8 cellular contexts compared by ENCODE assay signal in the genomic region with DNA sequence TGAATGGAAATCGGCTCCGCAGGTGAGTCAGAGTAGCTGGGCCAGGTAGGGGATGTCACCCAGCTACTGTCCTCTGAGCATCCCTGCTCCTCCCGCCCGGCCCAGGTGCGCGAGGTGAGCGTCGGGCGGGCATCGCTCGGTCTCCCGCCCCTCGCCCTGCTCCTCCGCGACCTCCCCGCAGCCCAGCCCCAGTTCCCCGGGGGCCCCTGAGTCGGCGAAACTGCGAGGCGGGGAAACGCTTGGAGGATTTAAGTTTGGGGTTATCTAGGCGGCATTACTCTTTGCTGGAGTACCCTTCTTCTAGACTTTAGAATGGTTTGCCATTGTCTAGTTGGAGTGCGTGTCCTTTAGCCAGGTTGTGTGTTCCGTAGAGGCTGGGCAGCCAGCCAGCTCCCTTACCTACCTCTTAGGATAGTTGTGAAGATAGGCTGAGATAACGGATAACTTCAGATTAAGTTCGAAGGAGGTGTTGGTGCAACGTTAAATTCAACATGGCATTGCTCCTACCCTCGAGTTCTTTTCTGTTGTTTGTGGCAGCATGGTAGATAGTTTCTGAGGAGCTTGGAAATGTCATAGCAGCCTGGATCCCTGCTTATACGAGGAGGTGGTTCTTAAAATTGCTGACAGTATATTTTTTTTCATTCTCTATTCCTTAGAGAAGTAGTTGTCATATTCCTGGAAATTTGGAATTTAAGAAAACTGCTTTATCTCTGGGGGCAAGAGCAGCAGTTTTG. TPM values are rescaled to one million over a fixed set of nuclear protein-coding genes. Genes with fewer than 3 reads are reported as not detected.
DNase-seq lines count a peak whose midpoint lies in the region; ATAC-seq and TF ChIP-seq lines count a peak whose summit lies in the region.

No MANE protein-coding gene starts in this region.

- H3K27me3 ChIP-seq in H7 (ENCODE audit: control insufficient read depth, insufficient read depth, low read length) (no peaks in the 10 kb centered on the region), body of pancreas (no peaks in the 10 kb centered on the region), subcutaneous abdominal adipose tissue (ENCODE audit: control insufficient read depth in 5 of 5, insufficient read depth in 4 of 5, low read length in 5 of 5) (no peaks in the 10 kb centered on the region)

- TF ChIP-seq POLR2A in body of pancreas (IDR thresholded peaks at IDR 0.05): no peak

- intact Hi-C loops in body of pancreas (cut with DNase I): no loop called here

- H3K9me3 ChIP-seq in body of pancreas: no peaks in the 10 kb centered on the region
- H3K9me3 ChIP-seq in subcutaneous abdominal adipose tissue (ENCODE audit: control insufficient read depth in 5 of 5, low read length in 5 of 5): no peaks in the 10 kb centered on the region

- H3K4me3 ChIP-seq in H7 (ENCODE audit: insufficient read depth, low read depth, low read length) (peak overlapping the region; percentile 89), body of pancreas (peak overlapping the region; percentile 65 to 82), subcutaneous abdominal adipose tissue (ENCODE audit: low read depth in 1 of 5, low read length in 5 of 5) (peak overlapping the region; percentile 76 to 97 (median 88))

- ATAC-seq in body of pancreas (peak; percentile 16), HG02840 (IDR thresholded peaks at IDR 0.05; ENCODE audit: low FRiP score, unreplicated experiment) (no peak), GM18519 (IDR thresholded peaks at IDR 0.05; ENCODE audit: low FRiP score, unreplicated experiment) (no peak)

- H3K9ac ChIP-seq in subcutaneous abdominal adipose tissue (ENCODE audit: low read length in 5 of 5): peak overlapping the region; percentile 75 to 98 (median 95)

- WGBS in body of pancreas, 2 donors: 0 to 1% methylated on average over 19 to 29 of the region's 30 CpGs

- H3K36me3 ChIP-seq in H7 (replicated peaks; ENCODE audit: control insufficient read depth, insufficient read depth, low read length) (no peaks in the 10 kb centered on the region), body of pancreas (replicated peaks in 1 of 2; ENCODE audit: insufficient read depth in 1 of 2, low read depth in 2 of 2) (no peaks in the 10 kb centered on the region), subcutaneous abdominal adipose tissue (ENCODE audit: control insufficient read depth in 5 of 5, insufficient read depth in 5 of 5, low read length in 5 of 5) (no peaks in the 10 kb centered on the region)

- H3K4me1 ChIP-seq in body of pancreas: peaks cover 25% of the 10 kb centered on the region
- peaks cover 0 to 27% (median 22%) of the 10 kb centered on the region in 5 donors for H3K4me1 ChIP-seq in subcutaneous abdominal adipose tissue (ENCODE audit: control insufficient read depth in 5 of 5, insufficient read depth in 5 of 5, low read length in 5 of 5)

- no peak for TF ChIP-seq CTCF in body of pancreas (IDR thresholded peaks at IDR 0.05)

- DNase-seq in GM03348 (ENCODE audit: low spot score): peak; percentile 36
- no peak for DNase-seq in H7
- DNase-seq in NCI-H2029 treated with DMSO at 0.1 percent for 48 hours (lab: John Stamatoyannopoulos, UW): peak; percentile 9
- DNase-seq in body of pancreas: peak; percentile 36 to 63 (median 44)
- DNase-seq in iris pigment epithelial cell (ENCODE audit: low read depth): peak; percentile 18

- peak overlapping the region; percentile 90 to 99 (median 94) for H3K27ac ChIP-seq in body of pancreas
- peak overlapping the region; percentile 85 for H3K27ac ChIP-seq in subcutaneous abdominal adipose tissue (ENCODE audit: low read depth, low read length)

RNA-seq across cellular contexts. Expression of gene AGO3, which starts 0.7 kb away (rescaled TPM):
- total RNA-seq in H7 (2014; rRNA removed; shearing (Covaris generic)): 28.5 and 35.3 TPM in 2 replicates
- 10 to 100 TPM; 10.9 to 12.2 TPM for total RNA-seq in body of pancreas

RNA-seq across cellular contexts. Expression of gene AGO1, which starts 48.6 kb away (rescaled TPM):
- total RNA-seq in H7 (2014; rRNA removed; shearing (Covaris generic)): 64.6 and 76.1 TPM in 2 replicates
- 10 to 100 TPM in 1 of 2 donors, 1 to 10 TPM in 1; 5.6 to 13.2 TPM for total RNA-seq in body of pancreas
